Comparison of ENCODE assay signal across 9 cellular contexts in the genomic region with DNA sequence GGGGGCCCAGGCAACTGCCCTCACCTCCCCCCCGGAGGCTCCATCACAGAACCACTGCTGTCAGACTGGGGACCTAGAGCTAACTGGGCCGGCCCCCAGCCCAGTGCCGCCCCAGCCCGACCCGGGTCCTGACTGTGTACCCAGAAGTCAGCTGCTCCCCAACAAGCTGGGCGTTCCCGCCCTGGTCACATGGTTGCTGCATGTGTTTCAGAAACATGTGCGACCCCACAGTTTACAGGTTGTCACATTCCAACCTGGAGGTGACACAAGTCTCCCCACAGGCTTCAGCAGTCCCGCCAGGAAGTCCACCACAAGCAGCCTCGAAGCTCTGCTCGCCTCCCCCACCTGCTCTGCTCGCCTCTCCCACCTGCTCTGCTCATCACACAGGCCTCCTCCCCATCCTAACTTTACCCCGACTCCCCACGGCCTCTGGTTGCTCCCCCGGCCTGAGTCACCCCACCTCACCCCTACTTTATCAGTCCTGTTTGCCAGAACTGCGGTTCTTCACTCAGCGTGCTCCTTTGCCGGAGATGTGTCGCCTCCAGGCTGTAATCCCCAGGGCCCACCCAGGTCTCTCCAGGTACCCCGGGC. TPM values are rescaled to one million over a fixed set of nuclear protein-coding genes. Genes with fewer than 3 reads are reported as not detected.
DNase-seq lines count a peak whose midpoint lies in the region; ATAC-seq and TF ChIP-seq lines count a peak whose summit lies in the region.
"Had no signal": no experiment of that assay in that cellular context is flagged by ENCODE, and none has a peak within 500 bp of the region (broad histone marks: within the 10 kb centered on the region; RNA-seq: fewer than 3 reads in every experiment).

No MANE protein-coding gene starts in this region.

- peak overlapping the region; percentile 67 for H3K4me2 ChIP-seq in hepatocyte

- H4K20me1 ChIP-seq in hepatocyte (ENCODE audit: insufficient read depth, poor library complexity, severe bottlenecking), result no peaks in the 10 kb centered on the region

- no peaks in the 10 kb centered on the region for H3K9me2 ChIP-seq in hepatocyte (replicated peaks; ENCODE audit: insufficient read depth)

- H3K27ac ChIP-seq in hepatocyte (no peak overlapping the region), stomach (no peak overlapping the region)

- H3K4me3 Mint-ChIP-seq in activated naive CD4-positive, alpha-beta T cell treated with anti-CD3 and anti-CD28 coated beads, Interleukin-2, amount 10 ng/mL, durations not matched to agents 7 days and 5 days, result peak overlapping the region; percentile 65
- peak overlapping the region; percentile 55 for H3K4me3 Mint-ChIP-seq in activated CD4-positive, alpha-beta memory T cell treated with anti-CD3 and anti-CD28 coated beads, Interleukin-2, amount 10 ng/mL, durations not matched to agents 7 days and 5 days

- H3K9me3 ChIP-seq in hepatocyte (ENCODE audit: low read depth), result no peaks in the 10 kb centered on the region
- no peaks in the 10 kb centered on the region for H3K9me3 ChIP-seq in stomach

- no peak overlapping the region for H2AFZ ChIP-seq in hepatocyte

- peaks cover 16% of the 10 kb centered on the region for H3K36me3 Mint-ChIP-seq in activated naive CD4-positive, alpha-beta T cell treated with anti-CD3 and anti-CD28 coated beads, Interleukin-2, amount 10 ng/mL, durations not matched to agents 7 days and 5 days
- peaks cover 16% of the 10 kb centered on the region for H3K36me3 Mint-ChIP-seq in activated CD4-positive, alpha-beta memory T cell treated with anti-CD3 and anti-CD28 coated beads, Interleukin-2, amount 10 ng/mL, durations not matched to agents 7 days and 5 days (ENCODE audit: low read depth)

- no peak for TF ChIP-seq EP300 in stomach (IDR thresholded peaks at IDR 0.05)

- H3K27ac Mint-ChIP-seq in activated naive CD4-positive, alpha-beta T cell treated with anti-CD3 and anti-CD28 coated beads, Interleukin-2, amount 10 ng/mL, durations not matched to agents 7 days and 5 days, result peak overlapping the region; percentile 58
- H3K27ac Mint-ChIP-seq in activated CD4-positive, alpha-beta memory T cell treated with anti-CD3 and anti-CD28 coated beads, Interleukin-2, amount 10 ng/mL, durations not matched to agents 7 days and 5 days, result no peak overlapping the region

- H3K9me3 Mint-ChIP-seq in activated naive CD4-positive, alpha-beta T cell treated with anti-CD3 and anti-CD28 coated beads, Interleukin-2, amount 10 ng/mL, durations not matched to agents 7 days and 5 days, result no peaks in the 10 kb centered on the region
- no peaks in the 10 kb centered on the region for H3K9me3 Mint-ChIP-seq in activated CD4-positive, alpha-beta memory T cell treated with anti-CD3 and anti-CD28 coated beads, Interleukin-2, amount 10 ng/mL, durations not matched to agents 7 days and 5 days

- whole genome bisulfite sequencing in hepatocyte (ENCODE audit: low lambda C conversion rate, missing lambda C conversion rate), result 90% methylated on average over 19 of the region's 20 CpGs
- 64 to 80% (median 71%) methylated on average over 18 to 20 of the region's 20 CpGs for WGBS in stomach, 5 donors

- H3K27me3 ChIP-seq in hepatocyte (no peaks in the 10 kb centered on the region), stomach (peaks cover 0 to 6% (median 0%) of the 10 kb centered on the region in 3 donors)

- intact Hi-C loops in stomach (cut with DNase I; ENCODE audit: low total_unique reads), result loop anchor here (10.0 kb wide), 1 partner anchor 135 kb away; a partner anchor contains a TSS

- no peak for DNase-seq in activated naive CD4-positive, alpha-beta T cell treated with anti-CD3 and anti-CD28 coated beads, Interleukin-2, amount 10 ng/mL, durations not matched to agents 7 days and 5 days
- DNase-seq in activated naive CD4-positive, alpha-beta T cell treated with anti-CD3 and anti-CD28 coated beads, Interleukin-2, amount 50 U/mL, for 16 hours, result no peak
- DNase-seq in activated CD4-positive, alpha-beta memory T cell treated with anti-CD3 and anti-CD28 coated beads, Interleukin-2, amount 10 ng/mL, durations not matched to agents 7 days and 5 days, result no peak
- DNase-seq in hepatocyte (ENCODE audit: low spot score) (no peak), stomach (no peak), C1 segment of cervical spinal cord (lab: John Stamatoyannopoulos, UW) (no peak), HPDE6-E6E7 (ENCODE audit: extremely low spot score) (no peak)
- DNase-seq: KBM-7 had no signal

- POLR2A ChIA-PET in activated CD4-positive, alpha-beta memory T cell treated with anti-CD3 and anti-CD28 coated beads, Interleukin-2, amount 10 ng/mL, durations not matched to agents 7 days and 5 days (lab: Charles Lee), result interaction anchor here (1.5 to 3.1 kb wide), 3 partner anchors 12 to 140 kb away, joined by 3 to 23 read pairs (median 4); a partner anchor contains a TSS

- H3K36me3 ChIP-seq in hepatocyte (replicated peaks; ENCODE audit: insufficient read depth, low read depth), result no peaks in the 10 kb centered on the region
- H3K36me3 ChIP-seq in stomach, result peaks cover 36 to 69% (median 63%) of the 10 kb centered on the region in 4 donors

- H3K4me3 ChIP-seq in hepatocyte, result no peak overlapping the region
- H3K4me3 ChIP-seq in stomach, result peak overlapping the region; percentile 53 to 68 (median 58)

- peaks cover 24% of the 10 kb centered on the region for H3K4me1 Mint-ChIP-seq in activated naive CD4-positive, alpha-beta T cell treated with anti-CD3 and anti-CD28 coated beads, Interleukin-2, amount 10 ng/mL, durations not matched to agents 7 days and 5 days
- H3K4me1 Mint-ChIP-seq in activated CD4-positive, alpha-beta memory T cell treated with anti-CD3 and anti-CD28 coated beads, Interleukin-2, amount 10 ng/mL, durations not matched to agents 7 days and 5 days, result peaks cover 18% of the 10 kb centered on the region

- TF ChIP-seq CTCF in hepatocyte (IDR thresholded peaks at IDR 0.05; ENCODE audit: poor library complexity), result no peak
- no peak for TF ChIP-seq CTCF in stomach (IDR thresholded peaks at IDR 0.05)

- CTCF ChIA-PET in activated naive CD4-positive, alpha-beta T cell treated with anti-CD3 and anti-CD28 coated beads, Interleukin-2, amount 10 ng/mL, durations not matched to agents 7 days and 5 days (lab: Charles Lee), result no interaction called here
- CTCF ChIA-PET in activated CD4-positive, alpha-beta memory T cell treated with anti-CD3 and anti-CD28 coated beads, Interleukin-2, amount 10 ng/mL, durations not matched to agents 7 days and 5 days (lab: Charles Lee), result interaction anchor here (1.5 to 1.9 kb wide), 2 partner anchors 17 to 262 kb away, joined by 6 to 8 read pairs; a partner anchor contains a TSS

- peaks cover 4% of the 10 kb centered on the region for H3K4me1 ChIP-seq in hepatocyte (ENCODE audit: insufficient read depth)
- H3K4me1 ChIP-seq in stomach, result peaks cover 16 to 33% (median 30%) of the 10 kb centered on the region in 4 donors

- peaks cover 4% of the 10 kb centered on the region for H3K27me3 Mint-ChIP-seq in activated naive CD4-positive, alpha-beta T cell treated with anti-CD3 and anti-CD28 coated beads, Interleukin-2, amount 10 ng/mL, durations not matched to agents 7 days and 5 days
- no peaks in the 10 kb centered on the region for H3K27me3 Mint-ChIP-seq in activated CD4-positive, alpha-beta memory T cell treated with anti-CD3 and anti-CD28 coated beads, Interleukin-2, amount 10 ng/mL, durations not matched to agents 7 days and 5 days

- no peak for ATAC-seq in GM18502 (IDR thresholded peaks at IDR 0.05; ENCODE audit: poor library complexity, unreplicated experiment)

- peaks cover 4% of the 10 kb centered on the region for H3K79me2 ChIP-seq in hepatocyte

- no peak for TF ChIP-seq POLR2A in stomach (IDR thresholded peaks at IDR 0.05)

RNA-seq across cellular contexts. Expression of a gene that starts 1.0 kb away (rescaled TPM):
- total RNA-seq in activated CD4-positive, alpha-beta memory T cell treated with anti-CD3 and anti-CD28 coated beads, Interleukin-2, amount 10 ng/mL, durations not matched to agents 7 days and 5 days, result 10 to 100 TPM; 71.4 to 72.6 TPM
- 80.0 and 88.1 TPM in 2 replicates for total RNA-seq in hepatocyte
- polyA plus RNA-seq in hepatocyte, result 126 and 144 TPM in 2 replicates
- 100 to 1,000 TPM in 1 of 5 donors, 10 to 100 TPM in 3, 1 to 10 TPM in 1; 9.9 to 106 (median 30.7) TPM for total RNA-seq in stomach
- 100 to 1,000 TPM in 1 of 3 donors, 10 to 100 TPM in 2; 78.8 to 100 (median 83.4) TPM for polyA plus RNA-seq in stomach

RNA-seq across cellular contexts. Expression of a gene that starts 12.4 kb away (rescaled TPM):
- 10 to 100 TPM; 59.2 to 59.9 TPM for total RNA-seq in activated CD4-positive, alpha-beta memory T cell treated with anti-CD3 and anti-CD28 coated beads, Interleukin-2, amount 10 ng/mL, durations not matched to agents 7 days and 5 days
- total RNA-seq in hepatocyte (130 and 133 TPM in 2 replicates), stomach (100 to 1,000 TPM in 4 of 5 donors, 10 to 100 TPM in 1; 20.7 to 364 (median 162) TPM)
- polyA plus RNA-seq in hepatocyte (205 and 229 TPM in 2 replicates), stomach (10 to 100 TPM; 27.7 to 54.4 (median 33.9) TPM)

RNA-seq across cellular contexts. Expression of a gene that starts 16.8 kb away (rescaled TPM):
- total RNA-seq in activated CD4-positive, alpha-beta memory T cell treated with anti-CD3 and anti-CD28 coated beads, Interleukin-2, amount 10 ng/mL, durations not matched to agents 7 days and 5 days, result 10 to 100 TPM; 25.4 to 25.7 TPM
- total RNA-seq in hepatocyte (22.5 and 27.2 TPM in 2 replicates), stomach (10 to 100 TPM; 11.7 to 69.2 (median 17.0) TPM)
- polyA plus RNA-seq in hepatocyte (16.1 and 22.5 TPM in 2 replicates), stomach (10 to 100 TPM; 13.3 to 19.1 (median 17.9) TPM)

RNA-seq across cellular contexts. Expression of a gene that starts 27.6 kb away (rescaled TPM):
- total RNA-seq in activated CD4-positive, alpha-beta memory T cell treated with anti-CD3 and anti-CD28 coated beads, Interleukin-2, amount 10 ng/mL, durations not matched to agents 7 days and 5 days, result 10 to 100 TPM; 33.9 to 34.0 TPM
- total RNA-seq in hepatocyte (168 and 227 TPM in 2 replicates), stomach (100 to 1,000 TPM in 1 of 5 donors, 10 to 100 TPM in 4; 23.3 to 187 (median 49.0) TPM)
- polyA plus RNA-seq in hepatocyte (543 and 611 TPM in 2 replicates), stomach (10 to 100 TPM; 84.0 to 97.7 (median 95.6) TPM)

RNA-seq across cellular contexts. Expression of a gene that starts 32.3 kb away (rescaled TPM):
- total RNA-seq in activated CD4-positive, alpha-beta memory T cell treated with anti-CD3 and anti-CD28 coated beads, Interleukin-2, amount 10 ng/mL, durations not matched to agents 7 days and 5 days, result 1 to 10 TPM; 3.0 to 3.3 TPM
- 29.4 and 54.5 TPM in 2 replicates for total RNA-seq in hepatocyte
- polyA plus RNA-seq in hepatocyte, result 80.5 and 107 TPM in 2 replicates
- 100 to 1,000 TPM in 1 of 5 donors, 10 to 100 TPM in 2, 1 to 10 TPM in 2; 5.8 to 149 (median 12.5) TPM for total RNA-seq in stomach
- polyA plus RNA-seq in stomach, result 10 to 100 TPM; 20.8 to 24.5 (median 22.6) TPM
